ENCODE assay signal across 29 cellular contexts in the genomic region with DNA sequence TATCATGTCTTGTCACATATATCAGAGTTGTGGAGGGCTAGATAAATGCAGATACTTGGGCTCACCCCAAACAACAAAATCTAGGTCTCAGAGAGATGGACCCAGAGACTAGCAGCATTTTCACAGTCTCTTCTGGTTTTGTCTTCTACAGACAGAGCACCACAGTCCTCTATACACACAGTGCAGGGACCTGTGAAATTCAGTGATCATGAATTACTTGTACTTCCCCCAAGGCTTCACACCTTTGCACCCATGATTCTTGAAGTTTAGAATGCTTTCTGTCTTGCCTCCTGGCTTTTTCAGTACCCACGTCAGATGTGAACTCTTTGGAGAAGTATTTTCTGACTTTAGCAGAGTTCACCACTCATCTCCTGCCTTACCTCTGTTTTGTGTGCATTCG.
"Had no signal": no experiment of that assay in that cellular context is flagged by ENCODE, and none has a peak within 500 bp of the region (broad histone marks: within the 10 kb centered on the region; RNA-seq: fewer than 3 reads in every experiment).

No MANE protein-coding gene starts in this region.

- H3K27ac ChIP-seq: adrenal gland, body of pancreas, esophagus squamous epithelium had no signal

- ATAC-seq: activated CD4-positive, alpha-beta T cell treated with anti-CD3 and anti-CD28 coated beads for 36 hours; activated CD8-positive, alpha-beta memory T cell treated with anti-CD3 and anti-CD28 coated beads, Interleukin-2, amount 10 ng/mL, durations not matched to agents 7 days and 5 days; activated CD8-positive, alpha-beta T cell treated with anti-CD3 and anti-CD28 coated beads, Interleukin-2, amount 10 ng/mL, durations not matched to agents 7 days and 5 days; activated naive CD8-positive, alpha-beta T cell treated with anti-CD3 and anti-CD28 coated beads, Interleukin-2, amount 50 U/mL, for 24 hours; body of pancreas; effector memory CD8-positive, alpha-beta T cell had no signal

- H3K4me1 ChIP-seq: adrenal gland, esophagus squamous epithelium had no signal

- H3K4me3 Mint-ChIP-seq: activated CD4-positive, alpha-beta memory T cell treated with anti-CD3 and anti-CD28 coated beads for 36 hours; activated CD4-positive, alpha-beta T cell treated with anti-CD3 and anti-CD28 coated beads for 36 hours; activated CD4-positive, alpha-beta T cell treated with anti-CD3 and anti-CD28 coated beads, Interleukin-2, amount 10 ng/mL, durations not matched to agents 24 days and 14 days; activated CD8-positive, alpha-beta memory T cell treated with anti-CD3 and anti-CD28 coated beads, Interleukin-2, amount 10 ng/mL, durations not matched to agents 7 days and 5 days; activated CD8-positive, alpha-beta T cell treated with anti-CD3 and anti-CD28 coated beads, Interleukin-2, amount 10 ng/mL, durations not matched to agents 7 days and 5 days; activated naive CD4-positive, alpha-beta T cell treated with anti-CD3 and anti-CD28 coated beads for 36 hours; activated naive CD4-positive, alpha-beta T cell treated with anti-CD3 and anti-CD28 coated beads, Interleukin-2, amount 50 U/mL, for 24 hours; activated naive CD8-positive, alpha-beta T cell treated with anti-CD3 and anti-CD28 coated beads for 36 hours; activated naive CD8-positive, alpha-beta T cell treated with anti-CD3 and anti-CD28 coated beads, Interleukin-2, amount 50 U/mL, for 24 hours; activated T-helper 1 cell treated with anti-CD3 and anti-CD28 coated beads, Interleukin-12 subunit alpha, Interleukin-12 subunit beta, Interleukin-2, Interleukin-4 antibody, amounts not matched to agents 30 ng/mL and 10 ng/mL and 1 ng/mL, durations not matched to agents 14 hours and 24 hours and 36 hours; effector memory CD8-positive, alpha-beta T cell had no signal

- H3K27me3 Mint-ChIP-seq: activated CD4-positive, alpha-beta memory T cell treated with anti-CD3 and anti-CD28 coated beads for 36 hours; activated CD4-positive, alpha-beta T cell treated with anti-CD3 and anti-CD28 coated beads for 36 hours; activated CD4-positive, alpha-beta T cell treated with anti-CD3 and anti-CD28 coated beads, Interleukin-2, amount 10 ng/mL, durations not matched to agents 24 days and 14 days; activated CD8-positive, alpha-beta memory T cell treated with anti-CD3 and anti-CD28 coated beads, Interleukin-2, amount 10 ng/mL, durations not matched to agents 7 days and 5 days; activated naive CD4-positive, alpha-beta T cell treated with anti-CD3 and anti-CD28 coated beads, Interleukin-2, amount 50 U/mL, for 24 hours; activated naive CD8-positive, alpha-beta T cell treated with anti-CD3 and anti-CD28 coated beads, Interleukin-2, amount 50 U/mL, for 24 hours; effector memory CD8-positive, alpha-beta T cell had no signal

- H3K4me3 ChIP-seq: adrenal gland, body of pancreas, esophagus squamous epithelium had no signal

- H3K36me3 Mint-ChIP-seq: activated CD4-positive, alpha-beta memory T cell treated with anti-CD3 and anti-CD28 coated beads for 36 hours; activated CD8-positive, alpha-beta memory T cell treated with anti-CD3 and anti-CD28 coated beads, Interleukin-2, amount 10 ng/mL, durations not matched to agents 7 days and 5 days; activated naive CD4-positive, alpha-beta T cell treated with anti-CD3 and anti-CD28 coated beads, Interleukin-2, amount 50 U/mL, for 24 hours; activated naive CD8-positive, alpha-beta T cell treated with anti-CD3 and anti-CD28 coated beads for 36 hours had no signal

- H3K36me3 ChIP-seq: adrenal gland, esophagus squamous epithelium had no signal

- H3K9me3 Mint-ChIP-seq: activated CD4-positive, alpha-beta memory T cell treated with anti-CD3 and anti-CD28 coated beads for 36 hours; activated CD4-positive, alpha-beta T cell treated with anti-CD3 and anti-CD28 coated beads, Interleukin-2, amount 10 ng/mL, durations not matched to agents 24 days and 14 days; activated naive CD4-positive, alpha-beta T cell treated with anti-CD3 and anti-CD28 coated beads for 36 hours; activated naive CD4-positive, alpha-beta T cell treated with anti-CD3 and anti-CD28 coated beads, Interleukin-2, amount 50 U/mL, for 24 hours; activated naive CD8-positive, alpha-beta T cell treated with anti-CD3 and anti-CD28 coated beads for 36 hours; activated naive CD8-positive, alpha-beta T cell treated with anti-CD3 and anti-CD28 coated beads, Interleukin-2, amount 50 U/mL, for 24 hours; activated T-helper 1 cell treated with anti-CD3 and anti-CD28 coated beads, Interleukin-12 subunit alpha, Interleukin-12 subunit beta, Interleukin-2, Interleukin-4 antibody, amounts not matched to agents 30 ng/mL and 10 ng/mL and 1 ng/mL, durations not matched to agents 14 hours and 24 hours and 36 hours; activated T-helper 2 cell treated with anti-CD3 and anti-CD28 coated beads, Interferon-gamma antibody, Interleukin-2, Interleukin-4, amounts not matched to agents 10 μg/mL and 5 μg/mL and 100 μg/mL, durations not matched to agents 14 hours and 24 hours and 36 hours had no signal

- H3K27me3 ChIP-seq: adrenal gland, body of pancreas, esophagus squamous epithelium had no signal

- H3K27ac Mint-ChIP-seq: activated CD4-positive, alpha-beta memory T cell treated with anti-CD3 and anti-CD28 coated beads for 36 hours; activated CD4-positive, alpha-beta T cell treated with anti-CD3 and anti-CD28 coated beads for 36 hours; activated CD4-positive, alpha-beta T cell treated with anti-CD3 and anti-CD28 coated beads, Interleukin-2, amount 10 ng/mL, durations not matched to agents 24 days and 14 days; activated CD8-positive, alpha-beta memory T cell treated with anti-CD3 and anti-CD28 coated beads, Interleukin-2, amount 10 ng/mL, durations not matched to agents 7 days and 5 days; activated CD8-positive, alpha-beta T cell treated with anti-CD3 and anti-CD28 coated beads, Interleukin-2, amount 10 ng/mL, durations not matched to agents 7 days and 5 days; activated naive CD4-positive, alpha-beta T cell treated with anti-CD3 and anti-CD28 coated beads for 36 hours; activated naive CD4-positive, alpha-beta T cell treated with anti-CD3 and anti-CD28 coated beads, Interleukin-2, amount 50 U/mL, for 24 hours; activated naive CD8-positive, alpha-beta T cell treated with anti-CD3 and anti-CD28 coated beads for 36 hours; activated naive CD8-positive, alpha-beta T cell treated with anti-CD3 and anti-CD28 coated beads, Interleukin-2, amount 50 U/mL, for 24 hours; activated T-helper 1 cell treated with anti-CD3 and anti-CD28 coated beads, Interleukin-12 subunit alpha, Interleukin-12 subunit beta, Interleukin-2, Interleukin-4 antibody, amounts not matched to agents 30 ng/mL and 10 ng/mL and 1 ng/mL, durations not matched to agents 14 hours and 24 hours and 36 hours; activated T-helper 2 cell treated with anti-CD3 and anti-CD28 coated beads, Interferon-gamma antibody, Interleukin-2, Interleukin-4, amounts not matched to agents 10 μg/mL and 5 μg/mL and 100 μg/mL, durations not matched to agents 14 hours and 24 hours and 36 hours; effector memory CD8-positive, alpha-beta T cell had no signal

- H3K4me1 Mint-ChIP-seq: activated CD4-positive, alpha-beta T cell treated with anti-CD3 and anti-CD28 coated beads for 36 hours; activated CD8-positive, alpha-beta memory T cell treated with anti-CD3 and anti-CD28 coated beads, Interleukin-2, amount 10 ng/mL, durations not matched to agents 7 days and 5 days had no signal

- H3K9me3 ChIP-seq: adrenal gland, body of pancreas, esophagus squamous epithelium had no signal

- DNase-seq: activated CD4-positive, alpha-beta memory T cell treated with anti-CD3 and anti-CD28 coated beads for 36 hours; activated CD4-positive, alpha-beta T cell treated with anti-CD3 and anti-CD28 coated beads, Interleukin-2, amount 10 ng/mL, durations not matched to agents 24 days and 14 days; activated CD4-positive, CD25-positive, alpha-beta regulatory T cell; activated CD4-positive, CD25-positive, alpha-beta regulatory T cell treated with anti-CD3 and anti-CD28 coated beads, Interleukin-2, amount 50 U/mL, for 72 hours; activated CD8-positive, alpha-beta memory T cell treated with anti-CD3 and anti-CD28 coated beads, Interleukin-2, amount 10 ng/mL, durations not matched to agents 7 days and 5 days; activated CD8-positive, alpha-beta memory T cell treated with anti-CD3 and anti-CD28 coated beads, Interleukin-2, amount 50 U/mL, for 4 hours; activated CD8-positive, alpha-beta T cell treated with anti-CD3 and anti-CD28 coated beads, Interleukin-2, amount 10 ng/mL, durations not matched to agents 7 days and 5 days; activated effector memory CD4-positive, alpha-beta T cell treated with anti-CD3 and anti-CD28 coated beads, Interleukin-2, amount 50 U/mL, for 16 hours; activated naive CD4-positive, alpha-beta T cell treated with anti-CD3 and anti-CD28 coated beads for 36 hours; activated naive CD8-positive, alpha-beta T cell treated with anti-CD3 and anti-CD28 coated beads for 36 hours; activated naive CD8-positive, alpha-beta T cell treated with anti-CD3 and anti-CD28 coated beads, Interleukin-2, amount 50 U/mL, for 24 hours; activated T-cell treated with anti-CD3 and anti-CD28 coated beads, Interleukin-2, amount 50 U/mL, for 1 hour; activated T-cell treated with anti-CD3 and anti-CD28 coated beads, Interleukin-2, amount 50 U/mL, for 48 hours; amygdala; aorta; caudate nucleus; cortex of kidney; dermis blood vessel endothelial cell; effector CD4-positive, alpha-beta T cell; effector memory CD8-positive, alpha-beta T cell; esophagus squamous epithelium; foreskin melanocyte; head of caudate nucleus had no signal
